Comparison of ENCODE assay signal across 8 cellular contexts in genomic region chr5:115415143-115415491, GRCh38.
DNase-seq lines count a peak whose midpoint lies in the region; ATAC-seq and TF ChIP-seq lines count a peak whose summit lies in the region.

No MANE protein-coding gene starts in this region.

- H3K27ac Mint-ChIP-seq in stimulated activated effector memory CD8-positive, alpha-beta T cell treated with anti-CD3 and anti-CD28 coated beads, Interleukin-12 subunit alpha, Interleukin-12 subunit beta, amount 100 ng/mL, for 72 hours, result no peak overlapping the region

- no peak overlapping the region for H3K4me3 Mint-ChIP-seq in stimulated activated effector memory CD8-positive, alpha-beta T cell treated with anti-CD3 and anti-CD28 coated beads, Interleukin-12 subunit alpha, Interleukin-12 subunit beta, amount 100 ng/mL, for 72 hours

- peak; percentile 73 for DNase-seq in NCI-H345 (lab: John Stamatoyannopoulos, UW)
- DNase-seq in NCI-H345 treated with DMSO at 0.1 percent for 48 hours (lab: John Stamatoyannopoulos, UW; ENCODE audit: unreplicated experiment), result no peak
- DNase-seq in NCI-H2029 treated with DMSO at 0.1 percent for 48 hours (lab: John Stamatoyannopoulos, UW), result peak; percentile 79
- DNase-seq in fibroblast of the conjunctiva (ENCODE audit: low read depth), result peak; percentile 50
- DNase-seq in stimulated activated effector memory CD8-positive, alpha-beta T cell treated with anti-CD3 and anti-CD28 coated beads, Interleukin-12 subunit alpha, Interleukin-12 subunit beta, amount 100 ng/mL, for 72 hours (ENCODE audit: low spot score in 2 of 2), result no peak
- DNase-seq in GM13977 (ENCODE audit: low spot score), result no peak

- in situ Hi-C loops in GM13977 (cut with MboI; ENCODE audit: low pct_unique_long_range_greater_than_20kb, low sequenced_read_pairs, unreplicated experiment), result no loop called here

- H3K9me3 Mint-ChIP-seq in stimulated activated effector memory CD8-positive, alpha-beta T cell treated with anti-CD3 and anti-CD28 coated beads, Interleukin-12 subunit alpha, Interleukin-12 subunit beta, amount 100 ng/mL, for 72 hours, result no peaks in the 10 kb centered on the region

- ATAC-seq in stimulated activated effector memory CD8-positive, alpha-beta T cell treated with anti-CD3 and anti-CD28 coated beads, Interleukin-12 subunit alpha, Interleukin-12 subunit beta, amount 100 ng/mL, for 72 hours, result peak; percentile 89
- ATAC-seq in GM19397 (IDR thresholded peaks at IDR 0.05; ENCODE audit: unreplicated experiment) (no peak), GM21423 (IDR thresholded peaks at IDR 0.05; ENCODE audit: unreplicated experiment) (no peak)

- H3K36me3 Mint-ChIP-seq in stimulated activated effector memory CD8-positive, alpha-beta T cell treated with anti-CD3 and anti-CD28 coated beads, Interleukin-12 subunit alpha, Interleukin-12 subunit beta, amount 100 ng/mL, for 72 hours, result no peaks in the 10 kb centered on the region

- peaks cover 12% of the 10 kb centered on the region for H3K4me1 Mint-ChIP-seq in stimulated activated effector memory CD8-positive, alpha-beta T cell treated with anti-CD3 and anti-CD28 coated beads, Interleukin-12 subunit alpha, Interleukin-12 subunit beta, amount 100 ng/mL, for 72 hours

- TF ChIP-seq CTCF in GM13977 (IDR thresholded peaks at IDR 0.05; ENCODE audit: extremely low read depth, insufficient read depth, missing control alignments), result no peak

Comparison
In these comparisons a context has a peak if more than half of its experiments do, and no peak if none do; other contexts are left out.
1. DNase-seq: peak in NCI-H345 (single experiment), NCI-H2029 treated with DMSO at 0.1 percent for 48 hours (single experiment) and fibroblast of the conjunctiva (single experiment); none in NCI-H345 treated with DMSO at 0.1 percent for 48 hours (single experiment), stimulated activated effector memory CD8-positive, alpha-beta T cell treated with anti-CD3 and anti-CD28 coated beads, Interleukin-12 subunit alpha, Interleukin-12 subunit beta, amount 100 ng/mL, for 72 hours (0 of 2) and GM13977 (single experiment).